Comparison of ENCODE assay signal across 13 cellular contexts in the genomic region with DNA sequence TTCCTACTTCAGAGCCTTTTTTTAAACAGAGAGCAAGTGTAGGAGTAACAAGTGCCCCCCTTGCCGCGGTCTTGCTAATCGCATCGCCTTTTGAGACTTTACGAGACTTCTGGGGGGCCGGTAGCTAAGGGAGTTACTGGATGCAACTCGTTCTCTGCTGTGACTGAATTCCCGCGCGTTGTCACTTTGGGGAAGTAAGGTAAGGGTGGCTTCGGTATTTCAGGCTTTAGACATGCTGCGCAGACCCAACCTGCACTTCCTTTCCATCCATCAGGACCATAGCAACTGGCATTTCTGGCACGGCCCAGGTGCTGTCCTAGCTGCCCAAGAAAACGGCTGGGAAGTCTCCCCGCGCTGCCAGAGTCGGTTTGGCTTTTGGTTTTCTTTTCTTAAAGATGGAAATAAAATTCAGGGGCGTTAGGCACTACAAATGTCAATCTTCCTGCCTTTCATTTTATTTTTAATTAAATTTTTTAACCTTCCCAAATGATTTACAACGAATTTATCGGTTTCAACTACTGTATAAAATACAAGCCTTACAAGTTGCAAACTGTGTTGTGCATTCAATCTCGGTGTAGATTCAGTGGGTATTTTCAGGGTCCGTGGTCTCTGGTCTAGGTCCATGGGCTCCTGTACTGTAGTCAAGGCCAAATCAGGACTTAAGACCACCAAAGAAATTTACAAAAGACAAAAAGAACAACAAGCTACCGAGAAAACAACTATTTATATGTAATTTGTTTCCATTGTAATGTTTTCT. TPM values are rescaled to one million over a fixed set of nuclear protein-coding genes. Genes with fewer than 3 reads are reported as not detected.
DNase-seq lines count a peak whose midpoint lies in the region; ATAC-seq, FAIRE-seq and TF ChIP-seq lines count a peak whose summit lies in the region.
"Had no signal": no experiment of that assay in that cellular context is flagged by ENCODE, and none has a peak within 500 bp of the region (broad histone marks: within the 10 kb centered on the region; RNA-seq: fewer than 3 reads in every experiment).

No MANE protein-coding gene starts in this region.

- POLR2A ChIA-PET in CD8-positive, alpha-beta T cell (lab: Charles Lee), result no interaction called here
- POLR2A ChIA-PET in WTC11 (lab: Charles Lee), result interaction anchor here (0.5 to 1.2 kb wide), 3 partner anchors 9 to 511 kb away, joined by 3 to 5 read pairs (median 3); no protein-coding TSS in a partner anchor

- H3K9me3 Mint-ChIP-seq in CD8-positive, alpha-beta T cell, result peaks cover 2% of the 10 kb centered on the region
- H3K9me3 Mint-ChIP-seq in WTC11, result no peaks in the 10 kb centered on the region

- WGBS in pancreas, 2 donors, result 31 to 33% methylated on average over 23 of the region's 23 CpGs

- CTCF ChIA-PET in CD8-positive, alpha-beta T cell (lab: Charles Lee), result no interaction called here
- CTCF ChIA-PET in WTC11 (lab: Charles Lee), result interaction anchor here (1.8 to 4.1 kb wide), 4 partner anchors 9 to 511 kb away, joined by 7 to 26 read pairs (median 20); no protein-coding TSS in a partner anchor

- intact Hi-C loops in CD8-positive, alpha-beta T cell (cut with DNase I, micrococcal nuclease), result loop anchor here (10.0 kb wide), 2 partner anchors 105 to 795 kb away; partner anchors contain the start of genes ACTRT3 (in 1 of the 2) and TERC (in 1 of the 2)
- intact Hi-C loops in left cardiac atrium (cut with DNase I) (loop anchor here (5.0 to 10.0 kb wide), 3 partner anchors 443 to 795 kb away; no protein-coding TSS in a partner anchor), pancreas (cut with DNase I) (loop anchor here in 2 of 3 donors (5.0 to 10.0 kb wide), 3 partner anchors 445 to 515 kb away; no protein-coding TSS in a partner anchor)

- no peaks in the 10 kb centered on the region for H3K9me3 ChIP-seq in CD8-positive, alpha-beta T cell (ENCODE audit: low read length)
- H3K9me3 ChIP-seq in pancreas (no peaks in the 10 kb centered on the region), MG63 (no peaks in the 10 kb centered on the region)
- H3K9me3 ChIP-seq: tibial nerve had no signal

- H3K4me1 ChIP-seq in CD8-positive, alpha-beta T cell (ENCODE audit: insufficient read depth, low read length), result peaks cover 51% of the 10 kb centered on the region
- H3K4me1 ChIP-seq in pancreas, result peaks cover 0 to 21% (median 8%) of the 10 kb centered on the region in 3 donors

- H3K27me3 Mint-ChIP-seq in CD8-positive, alpha-beta T cell (ENCODE audit: low read depth), result peaks cover 82% of the 10 kb centered on the region
- peaks cover 75% of the 10 kb centered on the region for H3K27me3 Mint-ChIP-seq in WTC11 (ENCODE audit: low read depth)

- ATAC-seq in CD8-positive, alpha-beta T cell, result no peak
- ATAC-seq in WTC11, result no peak
- no peak for ATAC-seq in left cardiac atrium
- no peak for ATAC-seq in pancreas
- ATAC-seq in GM21381 (IDR thresholded peaks at IDR 0.05; ENCODE audit: unreplicated experiment), result no peak
- ATAC-seq: activated CD8-positive, alpha-beta memory T cell treated with anti-CD3 and anti-CD28 coated beads, Interleukin-2, amount 10 ng/mL, durations not matched to agents 7 days and 5 days; HCT116 had no signal

- no peak for DNase-seq in CD8-positive, alpha-beta T cell
- DNase-seq in WTC11 (ENCODE audit: low spot score) (peak; percentile 39), left cardiac atrium (peak; percentile 24), pancreas (peak; percentile 42 to 61 (median 49)), MG63 (no peak), HK-2 (ENCODE audit: unreplicated experiment) (no peak), NK-92 (lab: John Stamatoyannopoulos, UW; ENCODE audit: unreplicated experiment) (no peak)
- DNase-seq: activated CD8-positive, alpha-beta memory T cell treated with anti-CD3 and anti-CD28 coated beads, Interleukin-2, amount 10 ng/mL, durations not matched to agents 7 days and 5 days; NCI-H2171; stimulated activated CD4-positive, alpha-beta T cell treated with anti-CD3 and anti-CD28 coated beads, Interleukin-1b, Interleukin-23, amount 100 ng/mL, for 48 hours had no signal

- H3K36me3 Mint-ChIP-seq in CD8-positive, alpha-beta T cell, result no peaks in the 10 kb centered on the region
- no peaks in the 10 kb centered on the region for H3K36me3 Mint-ChIP-seq in WTC11
- H3K36me3 Mint-ChIP-seq: activated CD8-positive, alpha-beta memory T cell treated with anti-CD3 and anti-CD28 coated beads, Interleukin-2, amount 10 ng/mL, durations not matched to agents 7 days and 5 days had no signal

- peaks cover 51% of the 10 kb centered on the region for H3K27me3 ChIP-seq in CD8-positive, alpha-beta T cell (ENCODE audit: insufficient read depth, low read length)
- H3K27me3 ChIP-seq in pancreas, result peaks cover 0 to 7% (median 0%) of the 10 kb centered on the region in 4 donors
- H3K27me3 ChIP-seq in MG63, result peaks cover 39% of the 10 kb centered on the region

- no peak for TF ChIP-seq CTCF in CD8-positive, alpha-beta T cell (IDR thresholded peaks at IDR 0.05)
- TF ChIP-seq CTCF in WTC11 (IDR thresholded peaks at IDR 0.05) (no peak), pancreas (IDR thresholded peaks at IDR 0.05) (no peak)

- peaks cover 46% of the 10 kb centered on the region for H3K4me1 Mint-ChIP-seq in CD8-positive, alpha-beta T cell (ENCODE audit: low read depth)
- peaks cover 64% of the 10 kb centered on the region for H3K4me1 Mint-ChIP-seq in WTC11

- no peak overlapping the region for H3K27ac Mint-ChIP-seq in CD8-positive, alpha-beta T cell
- H3K27ac Mint-ChIP-seq in WTC11, result peak overlapping the region; percentile 14; the same call in 1 of the 2 replicates
- H3K27ac Mint-ChIP-seq: activated CD8-positive, alpha-beta memory T cell treated with anti-CD3 and anti-CD28 coated beads, Interleukin-2, amount 10 ng/mL, durations not matched to agents 7 days and 5 days had no signal

- no peak overlapping the region for H3K27ac ChIP-seq in CD8-positive, alpha-beta T cell (ENCODE audit: low read depth, low read length)
- peak overlapping the region; percentile 54 to 93 (median 88) for H3K27ac ChIP-seq in pancreas

- H3K4me3 ChIP-seq in CD8-positive, alpha-beta T cell (ENCODE audit: low read depth, low read length), result no peak overlapping the region
- H3K4me3 ChIP-seq in pancreas (peak overlapping the region; percentile 14 to 75 (median 44)), MG63 (no peak overlapping the region)

- no peaks in the 10 kb centered on the region for H3K36me3 ChIP-seq in CD8-positive, alpha-beta T cell (ENCODE audit: insufficient read depth, low read length)
- H3K36me3 ChIP-seq in pancreas (no peaks in the 10 kb centered on the region), MG63 (no peaks in the 10 kb centered on the region)
- H3K36me3 ChIP-seq: tibial nerve had no signal

- no peak for FAIRE-seq in pancreas (lab: Jason Lieb, UNC)

- H3K4me3 Mint-ChIP-seq in CD8-positive, alpha-beta T cell, result peak overlapping the region; percentile 84
- peak overlapping the region; percentile 86 for H3K4me3 Mint-ChIP-seq in WTC11

TF ChIP-seq in WTC11, 78 proteins besides CTCF, POLR2A, EP300 and RAD21:
- no peak for TF ChIP-seq ESRRA (CRISPR knock-in tag; IDR thresholded peaks at IDR 0.05; ENCODE audit: borderline replicate concordance)
- TF ChIP-seq, protein P1, sequence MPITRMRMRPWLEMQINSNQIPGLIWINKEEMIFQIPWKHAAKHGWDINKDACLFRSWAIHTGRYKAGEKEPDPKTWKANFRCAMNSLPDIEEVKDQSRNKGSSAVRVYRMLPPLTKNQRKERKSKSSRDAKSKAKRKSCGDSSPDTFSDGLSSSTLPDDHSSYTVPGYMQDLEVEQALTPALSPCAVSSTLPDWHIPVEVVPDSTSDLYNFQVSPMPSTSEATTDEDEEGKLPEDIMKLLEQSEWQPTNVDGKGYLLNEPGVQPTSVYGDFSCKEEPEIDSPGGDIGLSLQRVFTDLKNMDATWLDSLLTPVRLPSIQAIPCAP (CRISPR knock-in tag; IDR thresholded peaks at IDR 0.05), result no peak
TF ChIP-seq in WTC11: peak in this region for 0.

RNA-seq across cellular contexts. Expression of gene MECOM, which starts 3.5 kb away (rescaled TPM):
- total RNA-seq in CD8-positive, alpha-beta T cell, result not detected
- total RNA-seq in WTC11 (2021), result 4.1 to 12.5 TPM (median 4.7 TPM) in 3 replicates
- 10 to 100 TPM; 20.0 to 25.4 TPM for total RNA-seq in left cardiac atrium
- total RNA-seq in pancreas, result 10 to 100 TPM; 28.6 to 53.8 (median 47.5) TPM
- polyA plus RNA-seq in pancreas, result 10 to 100 TPM in 1 of 2 donors, 1 to 10 TPM in 1; 8.7 to 19.6 TPM
- 1.2 and 1.4 TPM in 2 replicates for total RNA-seq in MG63 (2014; rRNA removed; shearing (Covaris generic); ENCODE audit: low replicate concordance)
- total RNA-seq: activated CD8-positive, alpha-beta memory T cell treated with anti-CD3 and anti-CD28 coated beads, Interleukin-2, amount 10 ng/mL, durations not matched to agents 7 days and 5 days had no signal

Comparison
In these comparisons a context has a peak if more than half of its experiments do, and no peak if none do; other contexts are left out.
1. DNase-seq: peak in WTC11 (single experiment), left cardiac atrium (single experiment) and pancreas (6 of 6); none in CD8-positive, alpha-beta T cell (0 of 7), MG63 (single experiment), HK-2 (single experiment) and NK-92 (single experiment).
2. H3K4me3 ChIP-seq: peak in pancreas (4 of 4); none in CD8-positive, alpha-beta T cell (single experiment) and MG63 (single experiment).